1 cellular context compared by ENCODE assay signal in genomic region chr16:1770328-1771071, GRCh38.
TF ChIP-seq lines count a peak whose summit lies in the region.

No MANE protein-coding gene starts in this region.

TF ChIP-seq in K562, 482 proteins besides CTCF, POLR2A, EP300 and RAD21 (continued from another document and continues in another):
- TF ChIP-seq, protein P1, sequence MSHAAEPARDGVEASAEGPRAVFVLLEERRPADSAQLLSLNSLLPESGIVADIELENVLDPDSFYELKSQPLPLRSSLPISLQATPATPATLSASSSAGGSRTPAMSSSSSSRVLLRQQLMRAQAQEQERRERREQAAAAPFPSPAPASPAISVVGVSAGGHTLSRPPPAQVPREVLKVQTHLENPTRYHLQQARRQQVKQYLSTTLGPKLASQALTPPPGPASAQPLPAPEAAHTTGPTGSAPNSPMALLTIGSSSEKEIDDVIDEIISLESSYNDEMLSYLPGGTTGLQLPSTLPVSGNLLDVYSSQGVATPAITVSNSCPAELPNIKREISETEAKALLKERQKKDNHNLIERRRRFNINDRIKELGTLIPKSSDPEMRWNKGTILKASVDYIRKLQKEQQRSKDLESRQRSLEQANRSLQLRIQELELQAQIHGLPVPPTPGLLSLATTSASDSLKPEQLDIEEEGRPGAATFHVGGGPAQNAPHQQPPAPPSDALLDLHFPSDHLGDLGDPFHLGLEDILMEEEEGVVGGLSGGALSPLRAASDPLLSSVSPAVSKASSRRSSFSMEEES (CRISPR knock-in tag; IDR thresholded peaks at IDR 0.05), result no peak
- TF ChIP-seq MCM2 (IDR thresholded peaks at IDR 0.05; ENCODE audit: low read depth) (no peak), ARNT (IDR thresholded peaks at IDR 0.05) (no peak), TBL1XR1 (IDR thresholded peaks at IDR 0.05; ENCODE audit: low read length in 2 of 2) (no peak), DACH1 (IDR thresholded peaks at IDR 0.05; ENCODE audit: partially characterized antibody) (no peak), ILK (tag; IDR thresholded peaks at IDR 0.05; ENCODE audit: borderline replicate concordance, low read depth) (no peak), CBX5 (IDR thresholded peaks at IDR 0.05; ENCODE audit: borderline replicate concordance, low read depth) (no peak), GATAD2B (IDR thresholded peaks at IDR 0.05; ENCODE audit: borderline replicate concordance) (no peak), SUPT5H (IDR thresholded peaks at IDR 0.05) (peak; percentile 48), FOSL1 (tag; conservative IDR thresholded peaks at IDR 0.05) (no peak), MYC (IDR thresholded peaks at IDR 0.05; ENCODE audit: low read depth, low read length) (no peak), MYC (CRISPR knock-in tag; IDR thresholded peaks at IDR 0.05; ENCODE audit: borderline replicate concordance, low read depth) (0 out of 2 replicates have a peak, but pooled peaks have one; percentile 68), CC2D1A (IDR thresholded peaks at IDR 0.05) (no peak), USF2 (CRISPR knock-in tag; IDR thresholded peaks at IDR 0.05) (no peak), ZBTB2 (IDR thresholded peaks at IDR 0.05) (no peak), ARID4B (CRISPR knock-in tag; IDR thresholded peaks at IDR 0.05) (no peak; the same call in 1 of the 2 replicates), ZKSCAN3 (CRISPR knock-in tag; IDR thresholded peaks at IDR 0.05) (no peak), UBTF (IDR thresholded peaks at IDR 0.05; ENCODE audit: borderline replicate concordance in 1 of 2, low read depth in 2 of 2, low read length in 2 of 2) (no peak), PTRF (tag; IDR thresholded peaks at IDR 0.05) (no peak), FOXK2 (conservative IDR thresholded peaks at IDR 0.05 in 1 of 2, IDR thresholded peaks at IDR 0.05 in 1 of 2; ENCODE audit: low read depth in 2 of 2) (no peak), NCOR1 (IDR thresholded peaks at IDR 0.05) (no peak), MAZ (CRISPR knock-in tag; conservative IDR thresholded peaks at IDR 0.05 in 1 of 2, IDR thresholded peaks at IDR 0.05 in 1 of 2) (no peak), POLR2G (IDR thresholded peaks at IDR 0.05; ENCODE audit: low read depth, low read length) (peak; percentile 77), ZNF324 (CRISPR knock-in tag; IDR thresholded peaks at IDR 0.05) (no peak), THAP7 (CRISPR knock-in tag; IDR thresholded peaks at IDR 0.05) (no peak), NR2F6 (CRISPR knock-in tag; IDR thresholded peaks at IDR 0.05) (no peak), GABPB1 (CRISPR knock-in tag; IDR thresholded peaks at IDR 0.05) (peak; percentile 58; the same call in 1 of the 2 replicates), POLR2B (IDR thresholded peaks at IDR 0.05; ENCODE audit: low read depth, partially characterized antibody) (peak; percentile 68), GATA2 (CRISPR knock-in tag; IDR thresholded peaks at IDR 0.05) (no peak), ZNF398 (CRISPR knock-in tag; IDR thresholded peaks at IDR 0.05) (no peak), HBP1 (CRISPR knock-in tag; IDR thresholded peaks at IDR 0.05) (no peak), CAMTA2 (CRISPR knock-in tag; conservative IDR thresholded peaks at IDR 0.05) (0 out of 2 replicates have a peak, but pooled peaks have one; percentile 52), SNRNP70 (optimal IDR thresholded peaks at IDR 0.05; ENCODE audit: low read depth, low read length) (no peak), ELF4 (CRISPR knock-in tag; IDR thresholded peaks at IDR 0.05) (0 out of 2 replicates have a peak, but pooled peaks have one; percentile 24), ZNF253 (CRISPR knock-in tag; conservative IDR thresholded peaks at IDR 0.05) (no peak), TAF15 (IDR thresholded peaks at IDR 0.05; ENCODE audit: low read depth, low read length) (no peak), ZC3H4 (CRISPR knock-in tag; IDR thresholded peaks at IDR 0.05; ENCODE audit: borderline replicate concordance) (no peak)
- TF ChIP-seq, protein P2, sequence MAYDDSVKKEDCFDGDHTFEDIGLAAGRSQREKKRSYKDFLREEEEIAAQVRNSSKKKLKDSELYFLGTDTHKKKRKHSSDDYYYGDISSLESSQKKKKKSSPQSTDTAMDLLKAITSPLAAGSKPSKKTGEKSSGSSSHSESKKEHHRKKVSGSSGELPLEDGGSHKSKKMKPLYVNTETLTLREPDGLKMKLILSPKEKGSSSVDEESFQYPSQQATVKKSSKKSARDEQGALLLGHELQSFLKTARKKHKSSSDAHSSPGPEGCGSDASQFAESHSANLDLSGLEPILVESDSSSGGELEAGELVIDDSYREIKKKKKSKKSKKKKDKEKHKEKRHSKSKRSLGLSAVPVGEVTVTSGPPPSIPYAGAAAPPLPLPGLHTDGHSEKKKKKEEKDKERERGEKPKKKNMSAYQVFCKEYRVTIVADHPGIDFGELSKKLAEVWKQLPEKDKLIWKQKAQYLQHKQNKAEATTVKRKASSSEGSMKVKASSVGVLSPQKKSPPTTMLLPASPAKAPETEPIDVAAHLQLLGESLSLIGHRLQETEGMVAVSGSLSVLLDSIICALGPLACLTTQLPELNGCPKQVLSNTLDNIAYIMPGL (CRISPR knock-in tag; IDR thresholded peaks at IDR 0.05), result no peak
- TF ChIP-seq, protein P3, sequence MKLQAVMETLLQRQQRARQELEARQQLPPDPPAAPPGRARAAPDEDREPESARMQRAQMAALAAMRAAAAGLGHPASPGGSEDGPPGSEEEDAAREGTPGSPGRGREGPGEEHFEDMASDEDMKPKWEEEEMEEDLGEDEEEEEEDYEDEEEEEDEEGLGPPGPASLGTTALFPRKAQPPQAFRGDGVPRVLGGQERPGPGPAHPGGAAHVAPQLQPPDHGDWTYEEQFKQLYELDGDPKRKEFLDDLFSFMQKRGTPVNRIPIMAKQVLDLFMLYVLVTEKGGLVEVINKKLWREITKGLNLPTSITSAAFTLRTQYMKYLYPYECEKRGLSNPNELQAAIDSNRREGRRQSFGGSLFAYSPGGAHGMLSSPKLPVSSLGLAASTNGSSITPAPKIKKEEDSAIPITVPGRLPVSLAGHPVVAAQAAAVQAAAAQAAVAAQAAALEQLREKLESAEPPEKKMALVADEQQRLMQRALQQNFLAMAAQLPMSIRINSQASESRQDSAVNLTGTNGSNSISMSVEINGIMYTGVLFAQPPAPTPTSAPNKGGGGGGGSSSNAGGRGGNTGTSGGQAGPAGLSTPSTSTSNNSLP (IDR thresholded peaks at IDR 0.05; ENCODE audit: borderline replicate concordance, low read depth, low read length), result no peak
- TF ChIP-seq, protein P4, sequence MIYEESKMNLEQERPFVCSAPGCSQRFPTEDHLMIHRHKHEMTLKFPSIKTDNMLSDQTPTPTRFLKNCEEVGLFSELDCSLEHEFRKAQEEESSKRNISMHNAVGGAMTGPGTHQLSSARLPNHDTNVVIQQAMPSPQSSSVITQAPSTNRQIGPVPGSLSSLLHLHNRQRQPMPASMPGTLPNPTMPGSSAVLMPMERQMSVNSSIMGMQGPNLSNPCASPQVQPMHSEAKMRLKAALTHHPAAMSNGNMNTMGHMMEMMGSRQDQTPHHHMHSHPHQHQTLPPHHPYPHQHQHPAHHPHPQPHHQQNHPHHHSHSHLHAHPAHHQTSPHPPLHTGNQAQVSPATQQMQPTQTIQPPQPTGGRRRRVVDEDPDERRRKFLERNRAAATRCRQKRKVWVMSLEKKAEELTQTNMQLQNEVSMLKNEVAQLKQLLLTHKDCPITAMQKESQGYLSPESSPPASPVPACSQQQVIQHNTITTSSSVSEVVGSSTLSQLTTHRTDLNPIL (CRISPR knock-in tag; IDR thresholded peaks at IDR 0.05), result no peak
